In genomic region chr9:72294952-72295351, GRCh38 we compare ENCODE assay signal across 12 cellular contexts.
DNase-seq lines count a peak whose midpoint lies in the region; ATAC-seq and TF ChIP-seq lines count a peak whose summit lies in the region.
"Had no signal": no experiment of that assay in that cellular context is flagged by ENCODE, and none has a peak within 500 bp of the region (broad histone marks: within the 10 kb centered on the region; RNA-seq: fewer than 3 reads in every experiment).

No MANE protein-coding gene starts in this region.

- ATAC-seq in lower lobe of right lung (peak; percentile 67 to 76), GM19463 (IDR thresholded peaks at IDR 0.05; ENCODE audit: unreplicated experiment) (no peak)
- ATAC-seq: activated CD8-positive, alpha-beta T cell treated with anti-CD3 and anti-CD28 coated beads, Interleukin-2, amount 10 ng/mL, durations not matched to agents 7 days and 5 days; foreskin keratinocyte had no signal

- H3K4me1 ChIP-seq in colonic mucosa (no peaks in the 10 kb centered on the region), lower lobe of right lung (peaks cover 20% of the 10 kb centered on the region)

- no peaks in the 10 kb centered on the region for H3K36me3 ChIP-seq in colonic mucosa
- H3K36me3 ChIP-seq in lower lobe of right lung: no peaks in the 10 kb centered on the region

- H3K4me3 ChIP-seq in colonic mucosa (no peak overlapping the region), lower lobe of right lung (no peak overlapping the region)

- intact Hi-C loops in colonic mucosa (cut with DNase I) (loop anchor here (5.0 to 10.0 kb wide), 2 partner anchors 180 to 297 kb away; no protein-coding TSS in a partner anchor), lower lobe of right lung (cut with DNase I) (loop anchor here (10.0 kb wide), 2 partner anchors 60 to 530 kb away; no protein-coding TSS in a partner anchor)

- no peaks in the 10 kb centered on the region for H3K27me3 ChIP-seq in colonic mucosa
- no peaks in the 10 kb centered on the region for H3K27me3 ChIP-seq in lower lobe of right lung (ENCODE audit: low read depth)
- H3K27me3 ChIP-seq: foreskin keratinocyte had no signal

- TF ChIP-seq CTCF in colonic mucosa (IDR thresholded peaks at IDR 0.05) (no peak), lower lobe of right lung (IDR thresholded peaks at IDR 0.05) (no peak)

- peak overlapping the region; percentile 70 for H3K27ac ChIP-seq in colonic mucosa
- peak overlapping the region; percentile 51 for H3K27ac ChIP-seq in lower lobe of right lung
- H3K27ac ChIP-seq: foreskin keratinocyte had no signal

- DNase-seq in NOMO-1 (lab: John Stamatoyannopoulos, UW; ENCODE audit: unreplicated experiment in 2 of 2) (peak; percentile 11 to 19), NOMO-1 treated with dmso at 0.1 percent for 144 hours (lab: John Stamatoyannopoulos, UW; ENCODE audit: unreplicated experiment) (no peak), colonic mucosa (peak; percentile 63), lower lobe of right lung (peak; percentile 52), NCI-H526 (lab: John Stamatoyannopoulos, UW) (no peak), T-helper 2 cell (no peak)
- no peak for DNase-seq in activated CD4-positive, alpha-beta T cell treated with anti-CD3 and anti-CD28 coated beads for 48 hours
- DNase-seq: activated CD8-positive, alpha-beta T cell treated with anti-CD3 and anti-CD28 coated beads, Interleukin-2, amount 10 ng/mL, durations not matched to agents 7 days and 5 days; GF-D8; NK-92 treated with Interleukin-12 subunit alpha and Interleukin-12 subunit beta, amount 100 ng/mL, for 24 hours had no signal

- no peaks in the 10 kb centered on the region for H3K9me3 ChIP-seq in colonic mucosa
- H3K9me3 ChIP-seq in lower lobe of right lung: no peaks in the 10 kb centered on the region

- H3K9ac ChIP-seq in colonic mucosa (ENCODE audit: low read depth in 2 of 2, low read length in 2 of 2): peak overlapping the region in 1 of 2 donors; percentile 38

Comparison
In these comparisons a context has a peak if more than half of its experiments do, and no peak if none do; other contexts are left out.
1. DNase-seq: peak in NOMO-1 (2 of 2), colonic mucosa (single experiment) and lower lobe of right lung (single experiment); none in NOMO-1 treated with dmso at 0.1 percent for 144 hours (single experiment), NCI-H526 (0 of 2), activated CD4-positive, alpha-beta T cell treated with anti-CD3 and anti-CD28 coated beads for 48 hours (single experiment) and T-helper 2 cell (0 of 5).